ENCODE assay signal across 2 cellular contexts in the genomic region with DNA sequence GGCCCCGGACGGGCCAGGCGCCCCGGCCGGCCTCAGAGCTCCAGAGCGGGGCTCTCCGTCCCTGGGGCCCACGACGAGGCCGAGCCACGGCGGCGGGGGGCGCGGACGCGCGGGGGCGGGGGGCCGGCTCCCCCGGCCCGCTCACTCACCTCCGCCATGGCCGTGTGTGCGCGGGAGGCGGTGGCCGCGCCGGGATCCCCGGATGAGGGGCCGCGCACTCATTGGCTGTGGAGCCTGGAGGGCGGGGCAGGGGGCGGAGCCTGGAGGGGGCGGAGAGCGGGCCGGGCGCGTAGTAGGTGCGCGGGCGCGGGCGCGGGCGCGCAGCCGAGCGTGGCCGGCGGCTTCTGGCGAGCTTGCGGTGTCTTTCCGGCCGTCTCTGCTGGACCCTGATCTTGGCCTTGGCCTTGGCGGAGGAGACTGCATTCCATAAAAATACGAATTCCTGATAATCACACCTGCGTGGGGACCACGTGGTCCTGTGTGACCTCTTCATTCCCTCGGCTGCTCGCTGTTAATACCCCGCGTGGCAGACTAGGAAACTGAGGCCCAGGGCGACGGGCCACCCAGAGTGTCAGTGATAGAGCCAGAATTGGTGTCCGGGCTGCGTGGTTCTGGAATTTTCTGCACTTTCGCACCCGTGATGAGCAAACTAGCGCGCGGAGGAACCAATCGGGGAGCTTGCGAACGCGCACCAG.
TF ChIP-seq lines count a peak whose summit lies in the region.

A gene with protein sequence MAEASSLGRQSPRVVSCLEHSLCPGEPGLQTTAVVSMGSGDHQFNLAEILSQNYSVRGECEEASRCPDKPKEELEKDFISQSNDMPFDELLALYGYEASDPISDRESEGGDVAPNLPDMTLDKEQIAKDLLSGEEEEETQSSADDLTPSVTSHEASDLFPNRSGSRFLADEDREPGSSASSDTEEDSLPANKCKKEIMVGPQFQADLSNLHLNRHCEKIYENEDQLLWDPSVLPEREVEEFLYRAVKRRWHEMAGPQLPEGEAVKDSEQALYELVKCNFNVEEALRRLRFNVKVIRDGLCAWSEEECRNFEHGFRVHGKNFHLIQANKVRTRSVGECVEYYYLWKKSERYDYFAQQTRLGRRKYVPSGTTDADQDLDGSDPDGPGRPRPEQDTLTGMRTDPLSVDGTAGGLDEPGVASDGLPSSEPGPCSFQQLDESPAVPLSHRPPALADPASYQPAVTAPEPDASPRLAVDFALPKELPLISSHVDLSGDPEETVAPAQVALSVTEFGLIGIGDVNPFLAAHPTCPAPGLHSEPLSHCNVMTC (minus strand): TSS at position 172 of the 695 bp plus-strand sequence. CDS start 14 bp downstream, at position 158.

TF ChIP-seq in HEK293, 187 proteins besides CTCF, POLR2A, EP300 and RAD21 (continued from another document and continues in another):
- TF ChIP-seq, protein P1, sequence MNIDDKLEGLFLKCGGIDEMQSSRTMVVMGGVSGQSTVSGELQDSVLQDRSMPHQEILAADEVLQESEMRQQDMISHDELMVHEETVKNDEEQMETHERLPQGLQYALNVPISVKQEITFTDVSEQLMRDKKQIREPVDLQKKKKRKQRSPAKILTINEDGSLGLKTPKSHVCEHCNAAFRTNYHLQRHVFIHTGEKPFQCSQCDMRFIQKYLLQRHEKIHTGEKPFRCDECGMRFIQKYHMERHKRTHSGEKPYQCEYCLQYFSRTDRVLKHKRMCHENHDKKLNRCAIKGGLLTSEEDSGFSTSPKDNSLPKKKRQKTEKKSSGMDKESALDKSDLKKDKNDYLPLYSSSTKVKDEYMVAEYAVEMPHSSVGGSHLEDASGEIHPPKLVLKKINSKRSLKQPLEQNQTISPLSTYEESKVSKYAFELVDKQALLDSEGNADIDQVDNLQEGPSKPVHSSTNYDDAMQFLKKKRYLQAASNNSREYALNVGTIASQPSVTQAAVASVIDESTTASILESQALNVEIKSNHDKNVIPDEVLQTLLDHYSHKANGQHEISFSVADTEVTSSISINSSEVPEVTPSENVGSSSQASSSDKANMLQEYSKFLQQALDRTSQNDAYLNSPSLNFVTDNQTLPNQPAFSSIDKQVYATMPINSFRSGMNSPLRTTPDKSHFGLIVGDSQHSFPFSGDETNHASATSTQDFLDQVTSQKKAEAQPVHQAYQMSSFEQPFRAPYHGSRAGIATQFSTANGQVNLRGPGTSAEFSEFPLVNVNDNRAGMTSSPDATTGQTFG (tag by site-specific recombination; IDR thresholded peaks at IDR 0.05; ENCODE audit: borderline replicate concordance) = no peak
- TF ChIP-seq ZNF2 (tag by site-specific recombination; IDR thresholded peaks at IDR 0.05) = peak; percentile 24; the same call in 1 of the 2 replicates
- no peak for TF ChIP-seq ZNF596 (tag by site-specific recombination; IDR thresholded peaks at IDR 0.05)
- TF ChIP-seq ZBTB7A (tag by site-specific recombination; IDR thresholded peaks at IDR 0.05; ENCODE audit: low read depth) = no peak
- TF ChIP-seq, protein P2, sequence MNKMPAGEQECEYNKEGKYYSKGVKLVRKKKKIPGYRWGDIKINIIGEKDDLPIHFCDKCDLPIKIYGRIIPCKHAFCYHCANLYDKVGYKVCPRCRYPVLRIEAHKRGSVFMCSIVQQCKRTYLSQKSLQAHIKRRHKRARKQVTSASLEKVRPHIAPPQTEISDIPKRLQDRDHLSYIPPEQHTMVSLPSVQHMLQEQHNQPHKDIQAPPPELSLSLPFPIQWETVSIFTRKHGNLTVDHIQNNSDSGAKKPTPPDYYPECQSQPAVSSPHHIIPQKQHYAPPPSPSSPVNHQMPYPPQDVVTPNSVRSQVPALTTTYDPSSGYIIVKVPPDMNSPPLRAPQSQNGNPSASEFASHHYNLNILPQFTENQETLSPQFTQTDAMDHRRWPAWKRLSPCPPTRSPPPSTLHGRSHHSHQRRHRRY (tag by site-specific recombination; IDR thresholded peaks at IDR 0.05) = no peak
- TF ChIP-seq, protein P3, sequence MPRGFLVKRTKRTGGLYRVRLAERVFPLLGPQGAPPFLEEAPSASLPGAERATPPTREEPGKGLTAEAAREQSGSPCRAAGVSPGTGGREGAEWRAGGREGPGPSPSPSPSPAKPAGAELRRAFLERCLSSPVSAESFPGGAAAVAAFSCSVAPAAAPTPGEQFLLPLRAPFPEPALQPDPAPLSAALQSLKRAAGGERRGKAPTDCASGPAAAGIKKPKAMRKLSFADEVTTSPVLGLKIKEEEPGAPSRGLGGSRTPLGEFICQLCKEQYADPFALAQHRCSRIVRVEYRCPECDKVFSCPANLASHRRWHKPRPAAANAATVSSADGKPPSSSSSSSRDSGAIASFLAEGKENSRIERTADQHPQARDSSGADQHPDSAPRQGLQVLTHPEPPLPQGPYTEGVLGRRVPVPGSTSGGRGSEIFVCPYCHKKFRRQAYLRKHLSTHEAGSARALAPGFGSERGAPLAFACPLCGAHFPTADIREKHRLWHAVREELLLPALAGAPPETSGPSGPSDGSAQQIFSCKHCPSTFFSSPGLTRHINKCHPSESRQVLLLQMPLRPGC (tag by site-specific recombination; IDR thresholded peaks at IDR 0.05) = no peak
- no peak for TF ChIP-seq ZNF701 (tag by site-specific recombination; IDR thresholded peaks at IDR 0.05)
- TF ChIP-seq, protein P4, sequence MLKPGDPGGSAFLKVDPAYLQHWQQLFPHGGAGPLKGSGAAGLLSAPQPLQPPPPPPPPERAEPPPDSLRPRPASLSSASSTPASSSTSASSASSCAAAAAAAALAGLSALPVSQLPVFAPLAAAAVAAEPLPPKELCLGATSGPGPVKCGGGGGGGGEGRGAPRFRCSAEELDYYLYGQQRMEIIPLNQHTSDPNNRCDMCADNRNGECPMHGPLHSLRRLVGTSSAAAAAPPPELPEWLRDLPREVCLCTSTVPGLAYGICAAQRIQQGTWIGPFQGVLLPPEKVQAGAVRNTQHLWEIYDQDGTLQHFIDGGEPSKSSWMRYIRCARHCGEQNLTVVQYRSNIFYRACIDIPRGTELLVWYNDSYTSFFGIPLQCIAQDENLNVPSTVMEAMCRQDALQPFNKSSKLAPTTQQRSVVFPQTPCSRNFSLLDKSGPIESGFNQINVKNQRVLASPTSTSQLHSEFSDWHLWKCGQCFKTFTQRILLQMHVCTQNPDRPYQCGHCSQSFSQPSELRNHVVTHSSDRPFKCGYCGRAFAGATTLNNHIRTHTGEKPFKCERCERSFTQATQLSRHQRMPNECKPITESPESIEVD (tag by site-specific recombination; IDR thresholded peaks at IDR 0.05) = no peak
- TF ChIP-seq, protein P5, sequence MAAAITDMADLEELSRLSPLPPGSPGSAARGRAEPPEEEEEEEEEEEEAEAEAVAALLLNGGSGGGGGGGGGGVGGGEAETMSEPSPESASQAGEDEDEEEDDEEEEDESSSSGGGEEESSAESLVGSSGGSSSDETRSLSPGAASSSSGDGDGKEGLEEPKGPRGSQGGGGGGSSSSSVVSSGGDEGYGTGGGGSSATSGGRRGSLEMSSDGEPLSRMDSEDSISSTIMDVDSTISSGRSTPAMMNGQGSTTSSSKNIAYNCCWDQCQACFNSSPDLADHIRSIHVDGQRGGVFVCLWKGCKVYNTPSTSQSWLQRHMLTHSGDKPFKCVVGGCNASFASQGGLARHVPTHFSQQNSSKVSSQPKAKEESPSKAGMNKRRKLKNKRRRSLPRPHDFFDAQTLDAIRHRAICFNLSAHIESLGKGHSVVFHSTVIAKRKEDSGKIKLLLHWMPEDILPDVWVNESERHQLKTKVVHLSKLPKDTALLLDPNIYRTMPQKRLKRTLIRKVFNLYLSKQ (tag by site-specific recombination; IDR thresholded peaks at IDR 0.05; ENCODE audit: borderline replicate concordance) = no peak
- TF ChIP-seq, protein P6, sequence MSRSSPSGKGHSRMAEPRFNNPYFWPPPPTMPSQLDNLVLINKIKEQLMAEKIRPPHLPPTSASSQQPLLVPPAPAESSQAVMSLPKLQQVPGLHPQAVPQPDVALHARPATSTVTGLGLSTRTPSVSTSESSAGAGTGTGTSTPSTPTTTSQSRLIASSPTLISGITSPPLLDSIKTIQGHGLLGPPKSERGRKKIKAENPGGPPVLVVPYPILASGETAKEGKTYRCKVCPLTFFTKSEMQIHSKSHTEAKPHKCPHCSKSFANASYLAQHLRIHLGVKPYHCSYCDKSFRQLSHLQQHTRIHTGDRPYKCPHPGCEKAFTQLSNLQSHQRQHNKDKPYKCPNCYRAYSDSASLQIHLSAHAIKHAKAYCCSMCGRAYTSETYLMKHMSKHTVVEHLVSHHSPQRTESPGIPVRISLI (tag by site-specific recombination; IDR thresholded peaks at IDR 0.05) = no peak
- TF ChIP-seq ZNF335 (tag by site-specific recombination; conservative IDR thresholded peaks at IDR 0.05) = peak; percentile 47
- no peak for TF ChIP-seq ZBTB8A (tag by site-specific recombination; IDR thresholded peaks at IDR 0.05)

TF ChIP-seq in GM12878, 131 proteins besides CTCF, POLR2A, EP300 and RAD21 (continued from another document and continues in another):
- TF ChIP-seq, protein P7, sequence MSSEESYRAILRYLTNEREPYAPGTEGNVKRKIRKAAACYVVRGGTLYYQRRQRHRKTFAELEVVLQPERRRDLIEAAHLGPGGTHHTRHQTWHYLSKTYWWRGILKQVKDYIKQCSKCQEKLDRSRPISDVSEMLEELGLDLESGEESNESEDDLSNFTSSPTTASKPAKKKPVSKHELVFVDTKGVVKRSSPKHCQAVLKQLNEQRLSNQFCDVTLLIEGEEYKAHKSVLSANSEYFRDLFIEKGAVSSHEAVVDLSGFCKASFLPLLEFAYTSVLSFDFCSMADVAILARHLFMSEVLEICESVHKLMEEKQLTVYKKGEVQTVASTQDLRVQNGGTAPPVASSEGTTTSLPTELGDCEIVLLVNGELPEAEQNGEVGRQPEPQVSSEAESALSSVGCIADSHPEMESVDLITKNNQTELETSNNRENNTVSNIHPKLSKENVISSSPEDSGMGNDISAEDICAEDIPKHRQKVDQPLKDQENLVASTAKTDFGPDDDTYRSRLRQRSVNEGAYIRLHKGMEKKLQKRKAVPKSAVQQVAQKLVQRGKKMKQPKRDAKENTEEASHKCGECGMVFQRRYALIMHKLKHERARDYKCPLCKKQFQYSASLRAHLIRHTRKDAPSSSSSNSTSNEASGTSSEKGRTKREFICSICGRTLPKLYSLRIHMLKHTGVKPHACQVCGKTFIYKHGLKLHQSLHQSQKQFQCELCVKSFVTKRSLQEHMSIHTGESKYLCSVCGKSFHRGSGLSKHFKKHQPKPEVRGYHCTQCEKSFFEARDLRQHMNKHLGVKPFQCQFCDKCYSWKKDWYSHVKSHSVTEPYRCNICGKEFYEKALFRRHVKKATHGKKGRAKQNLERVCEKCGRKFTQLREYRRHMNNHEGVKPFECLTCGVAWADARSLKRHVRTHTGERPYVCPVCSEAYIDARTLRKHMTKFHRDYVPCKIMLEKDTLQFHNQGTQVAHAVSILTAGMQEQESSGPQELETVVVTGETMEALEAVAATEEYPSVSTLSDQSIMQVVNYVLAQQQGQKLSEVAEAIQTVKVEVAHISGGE (CRISPR knock-in tag; IDR thresholded peaks at IDR 0.05) = no peak
- TF ChIP-seq HCFC1 (IDR thresholded peaks at IDR 0.05; ENCODE audit: low read length) (no peak), DPF2 (IDR thresholded peaks at IDR 0.05) (peak; percentile 100), RCOR1 (conservative IDR thresholded peaks at IDR 0.05; ENCODE audit: low read depth, low read length) (no peak), SRF (IDR thresholded peaks at IDR 0.05; ENCODE audit: low read depth in 2 of 2, low read length in 2 of 2) (no peak), YY1 (IDR thresholded peaks at IDR 0.05; ENCODE audit: low read depth, low read length) (peak; percentile 91), TARDBP (IDR thresholded peaks at IDR 0.05; ENCODE audit: borderline replicate concordance) (no peak), SMC3 (IDR thresholded peaks at IDR 0.05; ENCODE audit: borderline replicate concordance, low read length) (no peak), SP1 (IDR thresholded peaks at IDR 0.05; ENCODE audit: low read depth, low read length) (peak; percentile 38), RUNX3 (IDR thresholded peaks at IDR 0.05; ENCODE audit: low read length) (peak; percentile 30; the same call in 1 of the 2 replicates), TAF1 (IDR thresholded peaks at IDR 0.05; ENCODE audit: borderline replicate concordance, low read depth, low read length) (peak; percentile 71; the same call in 1 of the 2 replicates), ZSCAN29 (IDR thresholded peaks at IDR 0.05) (no peak), EGR1 (IDR thresholded peaks at IDR 0.05; ENCODE audit: borderline replicate concordance in 1 of 2, low read depth in 2 of 2, low read length in 2 of 2) (peak in 1 of 2 experiments; percentile 62; a peak in 1 of 3 replicates), CHD4 (IDR thresholded peaks at IDR 0.05) (no peak), IRF4 (IDR thresholded peaks at IDR 0.05; ENCODE audit: low read depth, low read length) (no peak)
- TF ChIP-seq, protein P8, sequence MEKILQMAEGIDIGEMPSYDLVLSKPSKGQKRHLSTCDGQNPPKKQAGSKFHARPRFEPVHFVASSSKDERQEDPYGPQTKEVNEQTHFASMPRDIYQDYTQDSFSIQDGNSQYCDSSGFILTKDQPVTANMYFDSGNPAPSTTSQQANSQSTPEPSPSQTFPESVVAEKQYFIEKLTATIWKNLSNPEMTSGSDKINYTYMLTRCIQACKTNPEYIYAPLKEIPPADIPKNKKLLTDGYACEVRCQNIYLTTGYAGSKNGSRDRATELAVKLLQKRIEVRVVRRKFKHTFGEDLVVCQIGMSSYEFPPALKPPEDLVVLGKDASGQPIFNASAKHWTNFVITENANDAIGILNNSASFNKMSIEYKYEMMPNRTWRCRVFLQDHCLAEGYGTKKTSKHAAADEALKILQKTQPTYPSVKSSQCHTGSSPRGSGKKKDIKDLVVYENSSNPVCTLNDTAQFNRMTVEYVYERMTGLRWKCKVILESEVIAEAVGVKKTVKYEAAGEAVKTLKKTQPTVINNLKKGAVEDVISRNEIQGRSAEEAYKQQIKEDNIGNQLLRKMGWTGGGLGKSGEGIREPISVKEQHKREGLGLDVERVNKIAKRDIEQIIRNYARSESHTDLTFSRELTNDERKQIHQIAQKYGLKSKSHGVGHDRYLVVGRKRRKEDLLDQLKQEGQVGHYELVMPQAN (conservative IDR thresholded peaks at IDR 0.05) = peak; percentile 46; the same call in 1 of the 2 replicates
- TF ChIP-seq, protein P9, sequence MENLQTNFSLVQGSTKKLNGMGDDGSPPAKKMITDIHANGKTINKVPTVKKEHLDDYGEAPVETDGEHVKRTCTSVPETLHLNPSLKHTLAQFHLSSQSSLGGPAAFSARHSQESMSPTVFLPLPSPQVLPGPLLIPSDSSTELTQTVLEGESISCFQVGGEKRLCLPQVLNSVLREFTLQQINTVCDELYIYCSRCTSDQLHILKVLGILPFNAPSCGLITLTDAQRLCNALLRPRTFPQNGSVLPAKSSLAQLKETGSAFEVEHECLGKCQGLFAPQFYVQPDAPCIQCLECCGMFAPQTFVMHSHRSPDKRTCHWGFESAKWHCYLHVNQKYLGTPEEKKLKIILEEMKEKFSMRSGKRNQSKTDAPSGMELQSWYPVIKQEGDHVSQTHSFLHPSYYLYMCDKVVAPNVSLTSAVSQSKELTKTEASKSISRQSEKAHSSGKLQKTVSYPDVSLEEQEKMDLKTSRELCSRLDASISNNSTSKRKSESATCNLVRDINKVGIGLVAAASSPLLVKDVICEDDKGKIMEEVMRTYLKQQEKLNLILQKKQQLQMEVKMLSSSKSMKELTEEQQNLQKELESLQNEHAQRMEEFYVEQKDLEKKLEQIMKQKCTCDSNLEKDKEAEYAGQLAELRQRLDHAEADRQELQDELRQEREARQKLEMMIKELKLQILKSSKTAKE (IDR thresholded peaks at IDR 0.05; ENCODE audit: low read depth, poor library complexity, severe bottlenecking) = no peak
- TF ChIP-seq, protein P10, sequence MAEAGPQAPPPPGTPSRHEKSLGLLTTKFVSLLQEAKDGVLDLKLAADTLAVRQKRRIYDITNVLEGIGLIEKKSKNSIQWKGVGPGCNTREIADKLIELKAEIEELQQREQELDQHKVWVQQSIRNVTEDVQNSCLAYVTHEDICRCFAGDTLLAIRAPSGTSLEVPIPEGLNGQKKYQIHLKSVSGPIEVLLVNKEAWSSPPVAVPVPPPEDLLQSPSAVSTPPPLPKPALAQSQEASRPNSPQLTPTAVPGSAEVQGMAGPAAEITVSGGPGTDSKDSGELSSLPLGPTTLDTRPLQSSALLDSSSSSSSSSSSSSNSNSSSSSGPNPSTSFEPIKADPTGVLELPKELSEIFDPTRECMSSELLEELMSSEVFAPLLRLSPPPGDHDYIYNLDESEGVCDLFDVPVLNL (IDR thresholded peaks at IDR 0.05; ENCODE audit: low read depth, low read length) = no peak
